Comparison of ENCODE assay signal across 13 cellular contexts in genomic region chr3:150739877-150740645, GRCh38. TPM values are rescaled to one million over a fixed set of nuclear protein-coding genes. Genes with fewer than 3 reads are reported as not detected.
DNase-seq lines count a peak whose midpoint lies in the region; ATAC-seq and TF ChIP-seq lines count a peak whose summit lies in the region.
"Had no signal": no experiment of that assay in that cellular context is flagged by ENCODE, and none has a peak within 500 bp of the region (broad histone marks: within the 10 kb centered on the region; RNA-seq: fewer than 3 reads in every experiment).

No MANE protein-coding gene starts in this region.

- no peak overlapping the region for H3K23ac ChIP-seq in mesenchymal stem cell (ENCODE audit: low read length in 2 of 2)

- peaks cover 0 to 26% (median 15%) of the 10 kb centered on the region in 6 donors for H3K36me3 ChIP-seq in spleen
- peaks cover 13 to 24% of the 10 kb centered on the region in 2 experiments for H3K36me3 ChIP-seq in mesenchymal stem cell (ENCODE audit: control insufficient read depth in 1 of 2, insufficient read depth in 2 of 2, low read depth in 1 of 2, low read length in 2 of 2)

- intact Hi-C loops in activated CD4-positive, alpha-beta memory T cell treated with anti-CD3 and anti-CD28 coated beads for 36 hours (cut with micrococcal nuclease): loop anchor here (1.0 to 5.0 kb wide), 4 partner anchors 194 to 1517 kb away; partner anchors contain the start of genes EIF2A, SERP1 and TSC22D2
- intact Hi-C loops in spleen (cut with DNase I; ENCODE audit: low total_unique reads): no loop called here
- intact Hi-C loops in right cardiac atrium (cut with DNase I): no loop called here

- no peaks in the 10 kb centered on the region for H3K9me3 Mint-ChIP-seq in activated CD4-positive, alpha-beta memory T cell treated with anti-CD3 and anti-CD28 coated beads for 36 hours
- H3K9me3 Mint-ChIP-seq: GM23338 had no signal

- H3K36me3 Mint-ChIP-seq in activated CD4-positive, alpha-beta memory T cell treated with anti-CD3 and anti-CD28 coated beads for 36 hours: peaks cover 37% of the 10 kb centered on the region

- CTCF ChIA-PET in activated CD4-positive, alpha-beta memory T cell treated with anti-CD3 and anti-CD28 coated beads for 36 hours (lab: Charles Lee): interaction anchor here (1.3 kb wide), 1 partner anchor 18 kb away, joined by 6 read pairs; no protein-coding TSS in a partner anchor

- no peak for TF ChIP-seq CTCF in spleen (IDR thresholded peaks at IDR 0.05 in 8 of 11, conservative IDR thresholded peaks at IDR 0.05 in 3 of 11)

- WGBS in spleen, 5 donors: 61 to 75% (median 65%) methylated on average over 8 of the region's 8 CpGs
- WGBS in right cardiac atrium: 88% methylated on average over 8 of the region's 8 CpGs
- 97% methylated on average over 5 of the region's 8 CpGs for WGBS in mesenchymal stem cell

- H4K91ac ChIP-seq in mesenchymal stem cell (ENCODE audit: low read length): no peak overlapping the region

- H2BK5ac ChIP-seq in mesenchymal stem cell (ENCODE audit: low read depth, low read length, poor library complexity, severe bottlenecking): no peak overlapping the region

- H3K14ac ChIP-seq in mesenchymal stem cell (ENCODE audit: low read length in 2 of 2): no peak overlapping the region

- H3K9me3 ChIP-seq in spleen (no peaks in the 10 kb centered on the region), right cardiac atrium (ENCODE audit: control insufficient read depth, low read length) (no peaks in the 10 kb centered on the region), mesenchymal stem cell (ENCODE audit: control insufficient read depth, low read length) (no peaks in the 10 kb centered on the region)
- H3K9me3 ChIP-seq: A549, ascending aorta had no signal

- H2BK120ac ChIP-seq in mesenchymal stem cell (ENCODE audit: low read depth, low read length): no peak overlapping the region

- H3K4me3 Mint-ChIP-seq in activated CD4-positive, alpha-beta memory T cell treated with anti-CD3 and anti-CD28 coated beads for 36 hours: peak overlapping the region; percentile 56
- H3K4me3 Mint-ChIP-seq: GM23338 had no signal

- H3K79me1 ChIP-seq in mesenchymal stem cell (replicated peaks; ENCODE audit: low read length, poor library complexity, severe bottlenecking): peaks cover 31% of the 10 kb centered on the region

- H2AK5ac ChIP-seq in mesenchymal stem cell (ENCODE audit: low read length, severe bottlenecking): no peak overlapping the region

- H2AFZ ChIP-seq in mesenchymal stem cell (ENCODE audit: low read depth, low read length): no peak overlapping the region
- H2AFZ ChIP-seq: GM23338 had no signal

- H3K27me3 Mint-ChIP-seq in activated CD4-positive, alpha-beta memory T cell treated with anti-CD3 and anti-CD28 coated beads for 36 hours: no peaks in the 10 kb centered on the region

- H3K4me1 ChIP-seq in spleen: peaks cover 12 to 89% (median 68%) of the 10 kb centered on the region in 6 donors
- H3K4me1 ChIP-seq in right cardiac atrium (ENCODE audit: control insufficient read depth, insufficient read depth, low read length): peaks cover 13% of the 10 kb centered on the region
- peaks cover 10% of the 10 kb centered on the region for H3K4me1 ChIP-seq in mesenchymal stem cell (ENCODE audit: control insufficient read depth, insufficient read depth, low read depth, low read length)

- DNase-seq in activated CD4-positive, alpha-beta T cell treated with anti-CD3 and anti-CD28 coated beads for 48 hours: peak; percentile 46
- no peak for DNase-seq in activated CD4-positive, alpha-beta T cell treated with anti-CD3 and anti-CD28 coated beads, Interleukin-2, amount 50 U/mL, for 4 hours
- DNase-seq in activated CD4-positive, alpha-beta memory T cell treated with anti-CD3 and anti-CD28 coated beads for 36 hours: peak; percentile 53
- DNase-seq in spleen: no peak
- DNase-seq in right cardiac atrium: no peak
- no peak for DNase-seq in mesenchymal stem cell
- DNase-seq in NCI-H1048 (lab: John Stamatoyannopoulos, UW): no peak
- DNase-seq: NCI-H526 treated with DMSO at 0.1 percent for 48 hours had no signal

- H3K4me3 ChIP-seq in spleen (no peak overlapping the region), right cardiac atrium (ENCODE audit: low read length) (no peak overlapping the region), mesenchymal stem cell (ENCODE audit: insufficient read depth in 1 of 2, low read depth in 1 of 2, low read length in 2 of 2) (no peak overlapping the region)
- H3K4me3 ChIP-seq: A549, ascending aorta, GM23338 had no signal

- H3K9ac ChIP-seq in mesenchymal stem cell (ENCODE audit: low read length): no peak overlapping the region

- no peak overlapping the region for H2BK15ac ChIP-seq in mesenchymal stem cell (ENCODE audit: low read depth, poor library complexity, severe bottlenecking)

- no peak overlapping the region for H2BK12ac ChIP-seq in mesenchymal stem cell (ENCODE audit: low read length in 2 of 2)

- H3K18ac ChIP-seq in mesenchymal stem cell (ENCODE audit: low read depth in 1 of 2, low read length in 2 of 2): no peak overlapping the region

- H3K27me3 ChIP-seq in spleen (replicated peaks in 1 of 7): no peaks in the 10 kb centered on the region
- no peaks in the 10 kb centered on the region for H3K27me3 ChIP-seq in right cardiac atrium (ENCODE audit: control insufficient read depth, insufficient read depth)
- no peaks in the 10 kb centered on the region for H3K27me3 ChIP-seq in mesenchymal stem cell (ENCODE audit: control insufficient read depth in 1 of 2, insufficient read depth in 1 of 2, low read length in 2 of 2)
- H3K27me3 ChIP-seq: ascending aorta had no signal

- H3K4me1 Mint-ChIP-seq in activated CD4-positive, alpha-beta memory T cell treated with anti-CD3 and anti-CD28 coated beads for 36 hours (ENCODE audit: low read depth): peaks cover 90% of the 10 kb centered on the region

- peak overlapping the region; percentile 99 for H3K27ac Mint-ChIP-seq in activated CD4-positive, alpha-beta memory T cell treated with anti-CD3 and anti-CD28 coated beads for 36 hours
- H3K27ac Mint-ChIP-seq: GM23338 had no signal

- POLR2A ChIA-PET in activated CD4-positive, alpha-beta memory T cell treated with anti-CD3 and anti-CD28 coated beads for 36 hours (lab: Charles Lee): interaction anchor here (1.0 to 2.2 kb wide), 3 partner anchors 20 to 466 kb away, joined by 5 to 35 read pairs (median 13); no protein-coding TSS in a partner anchor

- H3K27ac ChIP-seq in spleen: peak overlapping the region in 6 of 8 donors; percentile 18 to 82 (median 62)
- H3K27ac ChIP-seq in right cardiac atrium (ENCODE audit: low read length): no peak overlapping the region
- no peak overlapping the region for H3K27ac ChIP-seq in mesenchymal stem cell (ENCODE audit: low read length, poor library complexity, severe bottlenecking)
- H3K27ac ChIP-seq: A549, ascending aorta had no signal

- no peak for TF ChIP-seq POLR2A in spleen (IDR thresholded peaks at IDR 0.05)

- ATAC-seq in HG02885 (IDR thresholded peaks at IDR 0.05; ENCODE audit: poor library complexity, unreplicated experiment): peak; percentile 34
- ATAC-seq in right cardiac atrium: no peak
- ATAC-seq: A549, GM23338 had no signal

- no peak overlapping the region for H3K4ac ChIP-seq in mesenchymal stem cell (ENCODE audit: low read depth in 1 of 2, low read length in 2 of 2)

- no peak overlapping the region for H3K4me2 ChIP-seq in mesenchymal stem cell (ENCODE audit: low read length, poor library complexity, severe bottlenecking)
- H3K4me2 ChIP-seq: A549, GM23338 had no signal

- H4K8ac ChIP-seq in mesenchymal stem cell (ENCODE audit: low read length): no peak overlapping the region

RNA-seq across cellular contexts. Expression of gene SIAH2, which starts 22.9 kb away (rescaled TPM):
- 10 to 100 TPM; 74.0 to 74.9 TPM for total RNA-seq in activated CD4-positive, alpha-beta memory T cell treated with anti-CD3 and anti-CD28 coated beads for 36 hours
- 10 to 100 TPM; 22.8 to 71.3 (median 52.5) TPM for total RNA-seq in spleen
- polyA plus RNA-seq in spleen: 10 to 100 TPM; 13.6 to 22.7 (median 20.0) TPM
- 10 to 100 TPM; 15.4 to 18.6 (median 18.2) TPM for total RNA-seq in right cardiac atrium
- polyA plus RNA-seq in right cardiac atrium: 9.9 TPM
- 23.3 TPM for polyA plus RNA-seq in mesenchymal stem cell (2013, experiment 1 of 2)
- polyA plus RNA-seq in mesenchymal stem cell (2013, experiment 2 of 2): 22.9 TPM

RNA-seq across cellular contexts. Expression of gene ERICH6, which starts 36.3 kb away (rescaled TPM):
- not detected for total RNA-seq in activated CD4-positive, alpha-beta memory T cell treated with anti-CD3 and anti-CD28 coated beads for 36 hours
- total RNA-seq in spleen: not detected
- polyA plus RNA-seq in spleen: not detected
- total RNA-seq in right cardiac atrium: under 1 TPM in 2 of 4 donors, not detected in 2; 0.35 to 0.37 TPM
- polyA plus RNA-seq in right cardiac atrium: not detected
- polyA plus RNA-seq in mesenchymal stem cell (2013, experiment 1 of 2): 0.04 TPM
- 0.03 TPM for polyA plus RNA-seq in mesenchymal stem cell (2013, experiment 2 of 2)
- total RNA-seq: ascending aorta, GM23338, renal cortical epithelial cell had no signal

Comparison
In these comparisons a context has a peak if more than half of its experiments do, and no peak if none do; other contexts are left out.
1. DNase-seq: peak in activated CD4-positive, alpha-beta T cell treated with anti-CD3 and anti-CD28 coated beads for 48 hours (single experiment) and activated CD4-positive, alpha-beta memory T cell treated with anti-CD3 and anti-CD28 coated beads for 36 hours (single experiment); none in activated CD4-positive, alpha-beta T cell treated with anti-CD3 and anti-CD28 coated beads, Interleukin-2, amount 50 U/mL, for 4 hours (0 of 2), spleen (single experiment), right cardiac atrium (0 of 3), mesenchymal stem cell (single experiment) and NCI-H1048 (single experiment).
2. H3K27ac ChIP-seq: peak in spleen (6 of 8); none in right cardiac atrium (single experiment) and mesenchymal stem cell (single experiment).